ENCODE assay signal across 9 cellular contexts in genomic region chr11:35214792-35215193, GRCh38.
DNase-seq lines count a peak whose midpoint lies in the region; ATAC-seq and TF ChIP-seq lines count a peak whose summit lies in the region.
"Had no signal": no experiment of that assay in that cellular context is flagged by ENCODE, and none has a peak within 500 bp of the region (broad histone marks: within the 10 kb centered on the region; RNA-seq: fewer than 3 reads in every experiment).

No MANE protein-coding gene starts in this region.

- H3K4me1 Mint-ChIP-seq in CD8-positive, alpha-beta memory T cell = peaks cover 65 to 92% (median 80%) of the 10 kb centered on the region in 3 donors
- H3K4me1 Mint-ChIP-seq in dendritic cell treated with granulocyte-macrophage colony-stimulating factor and Interleukin-4, amounts not matched to agents 40 ng/mL and 50 ng/mL, for 4 days (ENCODE audit: low read depth) = peaks cover 68% of the 10 kb centered on the region

- no peak for DNase-seq in CD8-positive, alpha-beta memory T cell
- DNase-seq in RWPE1 (ENCODE audit: low spot score) (peak; percentile 5), retinal pigment epithelial cell (ENCODE audit: low read depth) (peak; percentile 71), COR-L47 (lab: John Stamatoyannopoulos, UW) (no peak), middle frontal gyrus (ENCODE audit: extremely low spot score, low spot score) (no peak)
- DNase-seq: foreskin melanocyte had no signal

- H3K4me3 ChIP-seq in CD8-positive, alpha-beta memory T cell (ENCODE audit: low read length) = no peak overlapping the region
- H3K4me3 ChIP-seq in retinal pigment epithelial cell (ENCODE audit: low read length) = no peak overlapping the region

- ATAC-seq in HG03469 (IDR thresholded peaks at IDR 0.05; ENCODE audit: unreplicated experiment) = no peak
- ATAC-seq in HG03039 (IDR thresholded peaks at IDR 0.05; ENCODE audit: unreplicated experiment) = no peak

- intact Hi-C loops in dendritic cell treated with granulocyte-macrophage colony-stimulating factor and Interleukin-4, amounts not matched to agents 40 ng/mL and 50 ng/mL, for 4 days (cut with micrococcal nuclease) = loop anchor here (1.0 to 10.0 kb wide), 2 partner anchors 14 to 130 kb away; no protein-coding TSS in a partner anchor

- CTCF ChIA-PET in CD8-positive, alpha-beta memory T cell (lab: Charles Lee) = no interaction called here
- CTCF ChIA-PET in RWPE1 (lab: Yijun Ruan, JAX) = interaction anchor here (0.8 kb wide), 1 partner anchor 1130 kb away, joined by 3 read pairs; no protein-coding TSS in a partner anchor

- H3K27me3 Mint-ChIP-seq in CD8-positive, alpha-beta memory T cell = no peaks in the 10 kb centered on the region
- no peaks in the 10 kb centered on the region for H3K27me3 Mint-ChIP-seq in dendritic cell treated with granulocyte-macrophage colony-stimulating factor and Interleukin-4, amounts not matched to agents 40 ng/mL and 50 ng/mL, for 4 days

- H3K27ac Mint-ChIP-seq in CD8-positive, alpha-beta memory T cell = peak overlapping the region; percentile 58 to 97 (median 78)
- H3K27ac Mint-ChIP-seq in dendritic cell treated with granulocyte-macrophage colony-stimulating factor and Interleukin-4, amounts not matched to agents 40 ng/mL and 50 ng/mL, for 4 days = peak overlapping the region; percentile 97

- peak overlapping the region in 2 of 7 donors; percentile 11 to 44 for H3K4me3 Mint-ChIP-seq in CD8-positive, alpha-beta memory T cell
- peak overlapping the region; percentile 23 for H3K4me3 Mint-ChIP-seq in dendritic cell treated with granulocyte-macrophage colony-stimulating factor and Interleukin-4, amounts not matched to agents 40 ng/mL and 50 ng/mL, for 4 days

- peaks cover 45% of the 10 kb centered on the region for H3K36me3 ChIP-seq in CD8-positive, alpha-beta memory T cell (ENCODE audit: insufficient read depth, low read length)

- no peak for TF ChIP-seq CTCF in RWPE1 (conservative IDR thresholded peaks at IDR 0.05; ENCODE audit: low read depth)
- no peak for TF ChIP-seq CTCF in retinal pigment epithelial cell (conservative IDR thresholded peaks at IDR 0.05; ENCODE audit: low read depth, low read length)

- peaks cover 35 to 95% (median 44%) of the 10 kb centered on the region in 3 donors for H3K36me3 Mint-ChIP-seq in CD8-positive, alpha-beta memory T cell
- H3K36me3 Mint-ChIP-seq in dendritic cell treated with granulocyte-macrophage colony-stimulating factor and Interleukin-4, amounts not matched to agents 40 ng/mL and 50 ng/mL, for 4 days (ENCODE audit: low read depth) = peaks cover 97% of the 10 kb centered on the region

- no peaks in the 10 kb centered on the region for H3K27me3 ChIP-seq in CD8-positive, alpha-beta memory T cell (ENCODE audit: insufficient read depth, low read length, poor library complexity, severe bottlenecking)

- H3K4me1 ChIP-seq in CD8-positive, alpha-beta memory T cell (ENCODE audit: insufficient read depth, low read length) = peaks cover 52% of the 10 kb centered on the region

- no peak overlapping the region for H3K27ac ChIP-seq in CD8-positive, alpha-beta memory T cell (ENCODE audit: low read depth, low read length)
- no peak overlapping the region for H3K27ac ChIP-seq in RWPE1

- POLR2A ChIA-PET in CD8-positive, alpha-beta memory T cell (lab: Charles Lee) = no interaction called here
- POLR2A ChIA-PET in RWPE1 (lab: Yijun Ruan, JAX; ENCODE audit: low non-redundant PET) = no interaction called here

- peaks cover 0 to 8% (median 2%) of the 10 kb centered on the region in 5 donors for H3K9me3 Mint-ChIP-seq in CD8-positive, alpha-beta memory T cell
- no peaks in the 10 kb centered on the region for H3K9me3 Mint-ChIP-seq in dendritic cell treated with granulocyte-macrophage colony-stimulating factor and Interleukin-4, amounts not matched to agents 40 ng/mL and 50 ng/mL, for 4 days

- H3K9me3 ChIP-seq in CD8-positive, alpha-beta memory T cell (ENCODE audit: low read length) = peaks cover 2% of the 10 kb centered on the region

Comparison
In these comparisons a context has a peak if more than half of its experiments do, and no peak if none do; other contexts are left out.
1. DNase-seq: peak in RWPE1 (single experiment) and retinal pigment epithelial cell (single experiment); none in CD8-positive, alpha-beta memory T cell (0 of 5), COR-L47 (single experiment) and middle frontal gyrus (single experiment).